Comparison of ENCODE assay signal across 27 cellular contexts in genomic region chr5:96819806-96820205, GRCh38. TPM values are rescaled to one million over a fixed set of nuclear protein-coding genes. Genes with fewer than 3 reads are reported as not detected.
"Had no signal": no experiment of that assay in that cellular context is flagged by ENCODE, and none has a peak within 500 bp of the region (broad histone marks: within the 10 kb centered on the region; RNA-seq: fewer than 3 reads in every experiment).

No MANE protein-coding gene starts in this region.

- H3K27ac Mint-ChIP-seq: activated CD8-positive, alpha-beta T cell treated with anti-CD3 and anti-CD28 coated beads for 36 hours; activated T-helper 17 cell treated with anti-CD3 and anti-CD28 coated beads, Interleukin-2, amount 50 U/mL, for 72 hours; dendritic cell treated with granulocyte-macrophage colony-stimulating factor and Interleukin-4, amounts not matched to agents 40 ng/mL and 50 ng/mL, for 4 days; endodermal cell had no signal

- H3K36me3 ChIP-seq: brain microvascular endothelial cell had no signal

- H3K36me3 Mint-ChIP-seq: activated naive CD8-positive, alpha-beta T cell had no signal

- DNase-seq: activated CD4-positive, alpha-beta T cell treated with anti-CD3 and anti-CD28 coated beads for 4 hours; activated CD4-positive, alpha-beta T cell treated with anti-CD3 and anti-CD28 coated beads, Interleukin-2, amount 50 U/mL, for 1 hour; activated CD4-positive, alpha-beta T cell treated with anti-CD3 and anti-CD28 coated beads, Interleukin-2, amount 50 U/mL, for 48 hours; activated CD4-positive, CD25-positive, alpha-beta regulatory T cell; activated CD4-positive, CD25-positive, alpha-beta regulatory T cell treated with anti-CD3 and anti-CD28 coated beads, Interleukin-2, amount 50 U/mL, for 72 hours; activated CD8-positive, alpha-beta memory T cell treated with anti-CD3 and anti-CD28 coated beads for 24 hours; activated CD8-positive, alpha-beta T cell treated with anti-CD3 and anti-CD28 coated beads for 36 hours; activated effector memory CD4-positive, alpha-beta T cell treated with Interleukin-2 at 50 U/mL for 16 hours; activated gamma-delta T cell treated with Interleukin-2 at 50 U/mL for 16 hours; activated naive CD4-positive, alpha-beta T cell treated with anti-CD3 and anti-CD28 coated beads, Interleukin-2, amount 50 U/mL, for 16 hours; activated naive CD4-positive, alpha-beta T cell treated with Interleukin-2 at 50 U/mL for 16 hours; activated T-cell treated with anti-CD3 and anti-CD28 coated beads, Interleukin-2, amount 50 U/mL, for 4 hours; amniotic stem cell; anterior cingulate cortex; brain microvascular endothelial cell; dorsolateral prefrontal cortex; effector memory CD4-positive, alpha-beta T cell; endodermal cell; foreskin fibroblast; T-helper 1 cell; T-helper 2 cell had no signal

- H3K4me3 ChIP-seq: coronary artery, dorsolateral prefrontal cortex had no signal

- H3K4me3 Mint-ChIP-seq: activated CD8-positive, alpha-beta T cell treated with anti-CD3 and anti-CD28 coated beads for 36 hours; activated naive CD8-positive, alpha-beta T cell; activated T-cell treated with anti-CD3 and anti-CD28 coated beads, Interleukin-2, amount 50 U/mL, for 4 hours; activated T-helper 17 cell treated with anti-CD3 and anti-CD28 coated beads, Interleukin-2, amount 50 U/mL, for 72 hours; central memory CD8-positive, alpha-beta T cell; dendritic cell treated with granulocyte-macrophage colony-stimulating factor and Interleukin-4, amounts not matched to agents 40 ng/mL and 50 ng/mL, for 4 days; endodermal cell had no signal

- H3K27me3 ChIP-seq: brain microvascular endothelial cell, dorsolateral prefrontal cortex had no signal

- H3K9me3 Mint-ChIP-seq: activated CD8-positive, alpha-beta T cell treated with anti-CD3 and anti-CD28 coated beads for 36 hours; activated T-cell treated with anti-CD3 and anti-CD28 coated beads, Interleukin-2, amount 50 U/mL, for 4 hours; activated T-helper 17 cell treated with anti-CD3 and anti-CD28 coated beads, Interleukin-2, amount 50 U/mL, for 72 hours; central memory CD8-positive, alpha-beta T cell; dendritic cell treated with granulocyte-macrophage colony-stimulating factor and Interleukin-4, amounts not matched to agents 40 ng/mL and 50 ng/mL, for 4 days; endodermal cell had no signal

- H3K27ac ChIP-seq: brain microvascular endothelial cell, coronary artery, dorsolateral prefrontal cortex had no signal

- ATAC-seq: activated CD8-positive, alpha-beta T cell treated with anti-CD3 and anti-CD28 coated beads for 36 hours; activated T-cell treated with anti-CD3 and anti-CD28 coated beads, Interleukin-2, amount 50 U/mL, for 4 hours; activated T-helper 17 cell treated with anti-CD3 and anti-CD28 coated beads, Interleukin-2, amount 50 U/mL, for 72 hours; esophagus mucosa had no signal

- H3K27me3 Mint-ChIP-seq: activated CD8-positive, alpha-beta T cell treated with anti-CD3 and anti-CD28 coated beads for 36 hours; activated naive CD8-positive, alpha-beta T cell; activated T-helper 17 cell treated with anti-CD3 and anti-CD28 coated beads, Interleukin-2, amount 50 U/mL, for 72 hours; central memory CD8-positive, alpha-beta T cell; dendritic cell treated with granulocyte-macrophage colony-stimulating factor and Interleukin-4, amounts not matched to agents 40 ng/mL and 50 ng/mL, for 4 days had no signal

RNA-seq across cellular contexts. Expression of gene ERAP2, which starts 56.5 kb away (rescaled TPM):
- total RNA-seq: endodermal cell had no signal
